ENCODE assay signal across 18 cellular contexts in the genomic region with DNA sequence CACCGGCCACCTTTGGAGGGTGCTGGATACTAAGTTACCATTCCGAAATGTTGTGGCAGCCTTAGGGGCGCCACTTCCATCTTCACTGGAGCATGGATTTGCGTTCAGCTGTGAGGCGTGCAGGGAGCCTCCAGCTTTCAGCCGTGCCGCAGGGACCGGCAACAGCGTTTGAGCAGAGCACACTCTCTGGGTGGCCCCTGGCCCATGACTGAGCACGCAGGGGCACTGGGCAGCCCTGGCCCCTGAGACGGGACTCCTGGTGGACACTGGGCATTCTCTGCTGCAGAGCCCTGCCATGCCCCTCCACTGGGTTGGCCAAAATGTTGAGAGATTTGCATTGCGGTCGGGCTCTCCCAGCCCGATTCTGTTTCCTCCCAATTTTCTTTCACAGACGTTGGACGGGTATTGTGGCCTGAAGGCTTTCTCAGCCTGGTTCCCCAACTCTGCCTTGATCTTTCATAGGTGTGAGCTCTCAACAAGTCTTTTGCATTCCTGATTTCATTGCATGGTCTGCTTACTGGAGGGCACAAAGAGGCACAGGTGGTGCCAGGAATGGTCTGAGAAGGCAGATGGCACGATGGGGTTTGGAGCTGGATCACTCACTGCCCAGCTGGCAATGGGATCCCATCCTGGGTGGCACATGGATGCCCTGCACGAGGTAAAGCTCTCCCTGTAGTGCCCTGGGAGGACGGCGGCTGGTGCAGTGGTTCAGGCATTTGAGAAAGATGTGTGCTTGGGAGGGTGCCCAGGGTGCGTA. TPM values are rescaled to one million over a fixed set of nuclear protein-coding genes. Genes with fewer than 3 reads are reported as not detected.
DNase-seq lines count a peak whose midpoint lies in the region; ATAC-seq and TF ChIP-seq lines count a peak whose summit lies in the region.
"Had no signal": no experiment of that assay in that cellular context is flagged by ENCODE, and none has a peak within 500 bp of the region (broad histone marks: within the 10 kb centered on the region; RNA-seq: fewer than 3 reads in every experiment).

No MANE protein-coding gene starts in this region.

- H3K9me3 ChIP-seq in osteoblast (ENCODE audit: low read depth, low read length) (no peaks in the 10 kb centered on the region), heart right ventricle (no peaks in the 10 kb centered on the region)
- H3K9me3 ChIP-seq: A549, BE2C, Caco-2 had no signal

- H3K36me3 Mint-ChIP-seq in T-cell, result no peaks in the 10 kb centered on the region
- H3K36me3 Mint-ChIP-seq: CD8-positive, alpha-beta memory T cell had no signal

- CTCF ChIA-PET in T-cell (lab: Charles Lee), result no interaction called here

- no peak for TF ChIP-seq CTCF in osteoblast (IDR thresholded peaks at IDR 0.05; ENCODE audit: extremely low read depth, low read depth, low read length)
- no peak for TF ChIP-seq CTCF in GM13977 (IDR thresholded peaks at IDR 0.05; ENCODE audit: extremely low read depth, insufficient read depth, missing control alignments)
- TF ChIP-seq CTCF in heart right ventricle (IDR thresholded peaks at IDR 0.05), result no peak

- POLR2A ChIA-PET in T-cell (lab: Charles Lee), result no interaction called here

- 85 to 87% methylated on average over 21 of the region's 21 CpGs for WGBS in heart right ventricle, 2 donors

- ATAC-seq in T-cell (replicated peaks in 1 of 4) (no peak), heart right ventricle (no peak)
- ATAC-seq: GM12878, GM23338 had no signal

- in situ Hi-C loops in G401 (cut with HindIII; ENCODE audit: low sequenced_read_pairs) (no loop called here), GM13977 (cut with MboI; ENCODE audit: low pct_unique_long_range_greater_than_20kb, low sequenced_read_pairs, unreplicated experiment) (no loop called here)

- no peak overlapping the region for H3K4me3 ChIP-seq in osteoblast (ENCODE audit: insufficient read depth, low read length)
- H3K4me3 ChIP-seq in heart right ventricle, result no peak overlapping the region
- H3K4me3 ChIP-seq: A549, GM12878, GM23338 had no signal

- H3K27ac ChIP-seq in osteoblast (ENCODE audit: low read depth, low read length) (no peak overlapping the region), heart right ventricle (no peak overlapping the region)
- H3K27ac ChIP-seq: A549 had no signal

- H3K27me3 ChIP-seq in osteoblast (ENCODE audit: insufficient read depth, low read length) (peaks cover 14% of the 10 kb centered on the region), heart right ventricle (peaks cover 0 to 64% (median 47%) of the 10 kb centered on the region in 7 donors)

- H3K9me3 Mint-ChIP-seq in T-cell, result no peaks in the 10 kb centered on the region
- H3K9me3 Mint-ChIP-seq: CD8-positive, alpha-beta memory T cell; GM23338 had no signal

- no peaks in the 10 kb centered on the region for H3K4me1 Mint-ChIP-seq in T-cell
- H3K4me1 Mint-ChIP-seq: CD8-positive, alpha-beta memory T cell; GM23338 had no signal

- no peaks in the 10 kb centered on the region for H4K20me1 ChIP-seq in osteoblast (ENCODE audit: insufficient read depth, low read length)

- H3K4me1 ChIP-seq in osteoblast (ENCODE audit: insufficient read depth, low read length) (no peaks in the 10 kb centered on the region), heart right ventricle (peaks cover 0 to 5% (median 0%) of the 10 kb centered on the region in 9 donors)
- H3K4me1 ChIP-seq: A549, BE2C, Caco-2 had no signal

- peaks cover 18 to 19% of the 10 kb centered on the region in 2 donors for H3K27me3 Mint-ChIP-seq in T-cell

- intact Hi-C loops in heart right ventricle (cut with DNase I), result no loop called here

- peak; percentile 88 for DNase-seq in G401 (ENCODE audit: low spot score)
- DNase-seq in cerebellar cortex (ENCODE audit: low spot score), result peak; percentile 86
- DNase-seq in kidney tubule cell (ENCODE audit: low spot score), result peak; percentile 6
- DNase-seq in osteoblast (ENCODE audit: insufficient read length, low spot score, missing footprints), result peak; percentile 52
- DNase-seq in activated T-cell treated with anti-CD3 and anti-CD28 coated beads for 4 hours, result no peak
- DNase-seq in GM13977 (ENCODE audit: low spot score), result no peak
- no peak for DNase-seq in T-cell
- DNase-seq in heart right ventricle, result no peak
- DNase-seq: BE2C; Caco-2; CD8-positive, alpha-beta memory T cell; H7 had no signal

- no peak overlapping the region for H3K4me2 ChIP-seq in osteoblast (ENCODE audit: insufficient read depth, low read length)
- H3K4me2 ChIP-seq: A549, GM23338 had no signal

- no peaks in the 10 kb centered on the region for H3K36me3 ChIP-seq in osteoblast (ENCODE audit: insufficient read depth, low read length)
- no peaks in the 10 kb centered on the region for H3K36me3 ChIP-seq in heart right ventricle
- H3K36me3 ChIP-seq: BE2C had no signal

- H3K27ac Mint-ChIP-seq in T-cell, result no peak overlapping the region
- H3K27ac Mint-ChIP-seq: CD8-positive, alpha-beta memory T cell; GM23338 had no signal

- H3K4me3 Mint-ChIP-seq in T-cell, result no peak overlapping the region
- H3K4me3 Mint-ChIP-seq: CD8-positive, alpha-beta memory T cell; GM23338 had no signal

- no peaks in the 10 kb centered on the region for H3K79me2 ChIP-seq in osteoblast (ENCODE audit: insufficient read depth, low read length)

- H2AFZ ChIP-seq in osteoblast (ENCODE audit: low read length), result no peak overlapping the region
- H2AFZ ChIP-seq: GM23338 had no signal

RNA-seq across cellular contexts. Expression of gene CFAP74, which starts 5.9 kb away (rescaled TPM):
- total RNA-seq in G401 (2014; rRNA removed; shearing (Covaris generic)), result not detected in 2 replicates
- total RNA-seq in osteoblast, result not detected in 2 replicates
- not detected for total RNA-seq in T-cell
- total RNA-seq in heart right ventricle, result not detected
- polyA plus RNA-seq in heart right ventricle, result under 1 TPM in 1 of 2 donors, not detected in 1; 0.03 TPM
- total RNA-seq: Caco-2; CD8-positive, alpha-beta memory T cell; Daoy; GM12878; GM23338; H7; HT-29 had no signal
- polyA plus RNA-seq: AG04450; CD8-positive, alpha-beta memory T cell had no signal

RNA-seq across cellular contexts. Expression of gene GABRD, which starts 9.7 kb away (rescaled TPM):
- 1.1 and 1.2 TPM in 2 replicates for total RNA-seq in G401 (2014; rRNA removed; shearing (Covaris generic))
- not detected in 2 replicates for total RNA-seq in osteoblast
- 1 to 10 TPM in 1 of 5 donors, not detected in 4; 1.1 TPM for total RNA-seq in T-cell
- 1 to 10 TPM in 1 of 10 donors, under 1 TPM in 7, not detected in 2; 0.30 to 1.1 (median 0.44) TPM for total RNA-seq in heart right ventricle
- polyA plus RNA-seq in heart right ventricle, result 1 to 10 TPM in 1 of 2 donors, under 1 TPM in 1; 0.87 to 1.0 TPM
- total RNA-seq: CD8-positive, alpha-beta memory T cell; Daoy; GM12878; HT-29 had no signal
- polyA plus RNA-seq: AG04450; CD8-positive, alpha-beta memory T cell; GM12878 had no signal

RNA-seq across cellular contexts. Expression of gene PRKCZ, which starts 40.7 kb away (rescaled TPM):
- total RNA-seq in G401 (2014; rRNA removed; shearing (Covaris generic)), result 96.8 and 107 TPM in 2 replicates
- total RNA-seq in osteoblast, result 0.29 and 0.72 TPM in 2 replicates
- 10 to 100 TPM; 27.5 to 36.9 (median 31.0) TPM for total RNA-seq in T-cell
- total RNA-seq in heart right ventricle, result 10 to 100 TPM in 9 of 10 donors, 1 to 10 TPM in 1; 8.4 to 17.8 (median 14.2) TPM
- polyA plus RNA-seq in heart right ventricle, result 10 to 100 TPM; 14.6 to 18.4 TPM

Comparison
In these comparisons a context has a peak if more than half of its experiments do, and no peak if none do; other contexts are left out.
1. DNase-seq: peak in G401 (single experiment), cerebellar cortex (single experiment), kidney tubule cell (single experiment) and osteoblast (single experiment); none in activated T-cell treated with anti-CD3 and anti-CD28 coated beads for 4 hours (single experiment), GM13977 (single experiment), T-cell (0 of 34) and heart right ventricle (0 of 2).